In genomic region chr18:12092398-12093229, GRCh38 we compare ENCODE assay signal across 8 cellular contexts. TPM values are rescaled to one million over a fixed set of nuclear protein-coding genes. Genes with fewer than 3 reads are reported as not detected.
DNase-seq lines count a peak whose midpoint lies in the region; TF ChIP-seq lines count a peak whose summit lies in the region.

No MANE protein-coding gene starts in this region.

- peaks cover 4% of the 10 kb centered on the region for H3K9me3 Mint-ChIP-seq in HFFc6
- H3K9me3 Mint-ChIP-seq in activated naive CD4-positive, alpha-beta T cell treated with anti-CD3 and anti-CD28 coated beads, Interleukin-2, amount 10 ng/mL, durations not matched to agents 7 days and 5 days, result no peaks in the 10 kb centered on the region

- H3K36me3 Mint-ChIP-seq in HFFc6 (ENCODE audit: low read depth), result no peaks in the 10 kb centered on the region
- no peaks in the 10 kb centered on the region for H3K36me3 Mint-ChIP-seq in activated naive CD4-positive, alpha-beta T cell treated with anti-CD3 and anti-CD28 coated beads, Interleukin-2, amount 10 ng/mL, durations not matched to agents 7 days and 5 days

- TF ChIP-seq POLR2A in sigmoid colon (IDR thresholded peaks at IDR 0.05), result no peak

- H3K27ac ChIP-seq in PC-9, result no peak overlapping the region
- no peak overlapping the region for H3K27ac ChIP-seq in sigmoid colon

- H4K20me1 ChIP-seq in PC-9 (ENCODE audit: insufficient read depth), result no peaks in the 10 kb centered on the region

- H3K27me3 Mint-ChIP-seq in HFFc6 (ENCODE audit: insufficient read depth), result peaks cover 8% of the 10 kb centered on the region
- H3K27me3 Mint-ChIP-seq in activated naive CD4-positive, alpha-beta T cell treated with anti-CD3 and anti-CD28 coated beads, Interleukin-2, amount 10 ng/mL, durations not matched to agents 7 days and 5 days, result peaks cover 4% of the 10 kb centered on the region

- BruUV-seq in PC-9 (replicated peaks; lab: Mats Ljungman, UMichigan), result no TSS peak

- H3F3A ChIP-seq in PC-9 (ENCODE audit: insufficient read depth, low read depth), result no peaks in the 10 kb centered on the region

- POLR2A ChIA-PET in PC-9 (lab: Charles Lee; ENCODE audit: unreplicated experiment), result no interaction called here

- WGBS in sigmoid colon, 2 donors, result 31 to 75% methylated on average over 17 of the region's 17 CpGs

- H3K27me3 ChIP-seq in PC-9 (ENCODE audit: insufficient read depth, low read depth) (no peaks in the 10 kb centered on the region), sigmoid colon (no peaks in the 10 kb centered on the region)

- no peaks in the 10 kb centered on the region for H3K79me2 ChIP-seq in PC-9 (ENCODE audit: low read depth)

- H3K4me1 Mint-ChIP-seq in HFFc6 (ENCODE audit: low read depth), result no peaks in the 10 kb centered on the region
- no peaks in the 10 kb centered on the region for H3K4me1 Mint-ChIP-seq in activated naive CD4-positive, alpha-beta T cell treated with anti-CD3 and anti-CD28 coated beads, Interleukin-2, amount 10 ng/mL, durations not matched to agents 7 days and 5 days

- H2AFZ ChIP-seq in PC-9, result 0 out of 2 replicates have a peak overlapping the region, but pooled peaks have one; percentile 41

- H3K27ac Mint-ChIP-seq in HFFc6, result no peak overlapping the region
- H3K27ac Mint-ChIP-seq in activated naive CD4-positive, alpha-beta T cell treated with anti-CD3 and anti-CD28 coated beads, Interleukin-2, amount 10 ng/mL, durations not matched to agents 7 days and 5 days, result no peak overlapping the region

- DNase-seq in DMS53 (lab: John Stamatoyannopoulos, UW) (peak; percentile 98), HFFc6 (no peak), PC-9 (peak; percentile 41 to 73), islet precursor cell (peak; percentile 64), sigmoid colon (no peak)
- no peak for DNase-seq in activated naive CD4-positive, alpha-beta T cell treated with anti-CD3 and anti-CD28 coated beads, Interleukin-2, amount 10 ng/mL, durations not matched to agents 7 days and 5 days
- no peak for DNase-seq in activated CD4-positive, alpha-beta T cell treated with anti-CD3 and anti-CD28 coated beads, Interleukin-2, amount 50 U/mL, for 48 hours
- DNase-seq in activated CD4-positive, alpha-beta T cell treated with anti-CD3 and anti-CD28 coated beads, Interleukin-2, amount 50 U/mL, for 1 hour, result no peak

- no peak for TF ChIP-seq EP300 in sigmoid colon (IDR thresholded peaks at IDR 0.05)

- H3K4me3 ChIP-seq in PC-9, result no peak overlapping the region
- H3K4me3 ChIP-seq in sigmoid colon, result no peak overlapping the region

- no peaks in the 10 kb centered on the region for H3K4me1 ChIP-seq in PC-9 (replicated peaks; ENCODE audit: insufficient read depth)
- no peaks in the 10 kb centered on the region for H3K4me1 ChIP-seq in sigmoid colon

- H3K4me3 Mint-ChIP-seq in HFFc6, result no peak overlapping the region
- no peak overlapping the region for H3K4me3 Mint-ChIP-seq in activated naive CD4-positive, alpha-beta T cell treated with anti-CD3 and anti-CD28 coated beads, Interleukin-2, amount 10 ng/mL, durations not matched to agents 7 days and 5 days

- H3K9me3 ChIP-seq in PC-9 (ENCODE audit: insufficient read depth, low read depth), result no peaks in the 10 kb centered on the region
- no peaks in the 10 kb centered on the region for H3K9me3 ChIP-seq in sigmoid colon

- intact Hi-C loops in PC-9 (cut with micrococcal nuclease; ENCODE audit: unreplicated experiment) (loop anchor here (1.0 to 2.0 kb wide), 8 partner anchors 145 to 842 kb away; partner anchors contain the start of genes AFG3L2 and SPIRE1), sigmoid colon (cut with DNase I) (no loop called here)

- peak overlapping the region; percentile 68 for H3K4me2 ChIP-seq in PC-9

- H3K9me2 ChIP-seq in PC-9 (ENCODE audit: insufficient read depth), result no peaks in the 10 kb centered on the region

- CTCF ChIA-PET in PC-9 (lab: Charles Lee), result no interaction called here
- CTCF ChIA-PET in activated naive CD4-positive, alpha-beta T cell treated with anti-CD3 and anti-CD28 coated beads, Interleukin-2, amount 10 ng/mL, durations not matched to agents 7 days and 5 days (lab: Charles Lee), result interaction anchor here (1.3 to 2.1 kb wide), 2 partner anchors 144 to 146 kb away, joined by 3 to 10 read pairs; no protein-coding TSS in a partner anchor

- peak; percentile 14; the same call in 1 of the 2 replicates for TF ChIP-seq CTCF in HFFc6 (IDR thresholded peaks at IDR 0.05)
- peak; percentile 79 for TF ChIP-seq CTCF in PC-9 (conservative IDR thresholded peaks at IDR 0.05)
- no peak for TF ChIP-seq CTCF in sigmoid colon (IDR thresholded peaks at IDR 0.05)

- H3K36me3 ChIP-seq in PC-9 (ENCODE audit: low read depth), result no peaks in the 10 kb centered on the region
- no peaks in the 10 kb centered on the region for H3K36me3 ChIP-seq in sigmoid colon

RNA-seq across cellular contexts. Expression of gene ANKRD62, which starts 1.0 kb away (rescaled TPM):
- not detected for total RNA-seq in HFFc6 (2021; fragmentation: NEBNext Ultra II Directional; extraction: Animal tissue kit (Norgen Biotek cat#: 25700))
- total RNA-seq in PC-9 (2021) (0.20 TPM in 1 of 2 replicates, not detected in the other), sigmoid colon (under 1 TPM in 1 of 4 donors, not detected in 3; 0.55 TPM)
- polyA plus RNA-seq in sigmoid colon, result under 1 TPM in 1 of 3 donors, not detected in 2; 0.03 TPM

Comparison
In these comparisons a context has a peak if more than half of its experiments do, and no peak if none do; other contexts are left out.
1. DNase-seq: peak in DMS53 (single experiment), PC-9 (2 of 2) and islet precursor cell (single experiment); none in HFFc6 (single experiment), sigmoid colon (single experiment), activated naive CD4-positive, alpha-beta T cell treated with anti-CD3 and anti-CD28 coated beads, Interleukin-2, amount 10 ng/mL, durations not matched to agents 7 days and 5 days (single experiment), activated CD4-positive, alpha-beta T cell treated with anti-CD3 and anti-CD28 coated beads, Interleukin-2, amount 50 U/mL, for 48 hours (0 of 2) and activated CD4-positive, alpha-beta T cell treated with anti-CD3 and anti-CD28 coated beads, Interleukin-2, amount 50 U/mL, for 1 hour (single experiment).
2. CTCF ChIP-seq: peak in HFFc6 (single experiment) and PC-9 (single experiment); none in sigmoid colon (0 of 4).